Comparison of ENCODE assay signal across 27 cellular contexts in the genomic region with DNA sequence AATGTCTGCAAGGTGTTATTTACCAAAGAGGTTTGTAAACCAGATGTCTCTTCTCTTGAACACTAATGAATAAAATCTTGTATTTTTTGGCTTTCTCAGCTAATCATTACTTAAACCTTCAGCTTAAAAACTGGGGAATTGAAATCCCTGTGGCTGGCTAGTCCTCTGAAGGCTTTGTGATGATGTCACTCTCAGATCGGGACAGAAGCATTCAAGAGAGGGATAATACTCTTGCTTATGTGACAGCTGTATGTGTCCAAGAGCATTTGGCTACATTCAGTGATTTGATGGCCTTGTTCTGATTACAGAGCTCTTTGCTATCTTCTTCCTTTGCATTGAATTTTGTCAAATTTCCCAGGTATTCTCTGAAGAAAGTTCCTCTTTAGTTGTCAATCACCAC.
DNase-seq lines count a peak whose midpoint lies in the region; ATAC-seq, FAIRE-seq and TF ChIP-seq lines count a peak whose summit lies in the region.
"Had no signal": no experiment of that assay in that cellular context is flagged by ENCODE, and none has a peak within 500 bp of the region (broad histone marks: within the 10 kb centered on the region; RNA-seq: fewer than 3 reads in every experiment).

No MANE protein-coding gene starts in this region.

- peak overlapping the region; percentile 13; the same call in 1 of the 2 replicates for H3K18ac ChIP-seq in IMR-90 (ENCODE audit: low read depth, low read length)

- peaks cover 19 to 35% of the 10 kb centered on the region in 2 experiments for H3K79me1 ChIP-seq in IMR-90 (ENCODE audit: low read depth in 1 of 2, low read length in 2 of 2)

- no TSS peak for BruUV-seq in IMR-90 (replicated peaks; lab: Mats Ljungman, UMichigan)

- no peak overlapping the region for H2AFZ ChIP-seq in IMR-90 (replicated peaks; ENCODE audit: low read length, poor library complexity)
- H2AFZ ChIP-seq in fibroblast of lung (ENCODE audit: low read length) = no peak overlapping the region
- H2AFZ ChIP-seq: parathyroid adenoma had no signal

- H3K4ac ChIP-seq in IMR-90 (ENCODE audit: low read depth, low read length) = peak overlapping the region; percentile 30; the same call in 1 of the 2 replicates

- intact Hi-C loops in IMR-90 (cut with micrococcal nuclease) = loop anchor here (5.0 kb wide), 1 partner anchor 231 kb away; no protein-coding TSS in a partner anchor

- H3K4me3 ChIP-seq in IMR-90 (ENCODE audit: insufficient read depth, low read depth, low read length) = no peak overlapping the region
- no peak overlapping the region for H3K4me3 ChIP-seq in fibroblast of lung (replicated peaks in 1 of 4; ENCODE audit: control extremely low read depth in 1 of 4, insufficient read depth in 1 of 4, low read depth in 3 of 4, low read length in 4 of 4)
- no peak overlapping the region for H3K4me3 ChIP-seq in rectal smooth muscle tissue (ENCODE audit: low read length)
- H3K4me3 ChIP-seq: GM12878, HAP-1, vagina had no signal

- CTCF ChIA-PET in IMR-90 (lab: Yijun Ruan, JAX) = interaction anchor here (0.7 to 1.8 kb wide), 2 partner anchors 112 to 115 kb away, joined by 3 to 4 read pairs; no protein-coding TSS in a partner anchor

- H2AK5ac ChIP-seq in IMR-90 (ENCODE audit: low read depth, low read length) = peak overlapping the region; percentile 49; the same call in 1 of the 2 replicates

- H3K27ac ChIP-seq in IMR-90 (ENCODE audit: insufficient read depth, low read length) = no peak overlapping the region
- no peak overlapping the region for H3K27ac ChIP-seq in fibroblast of lung (ENCODE audit: insufficient read depth, low read length)
- peak overlapping the region; percentile 14 for H3K27ac ChIP-seq in rectal smooth muscle tissue (ENCODE audit: low read depth, low read length)
- H3K27ac ChIP-seq: parathyroid adenoma, vagina had no signal

- no peak for FAIRE-seq in GM12891 (lab: Jason Lieb, UNC)
- FAIRE-seq: GM12878, HepG2 had no signal

- H2AK9ac ChIP-seq in IMR-90 (replicated peaks; ENCODE audit: low read depth, low read length, poor library complexity) = no peak overlapping the region

- no peak overlapping the region for H2BK20ac ChIP-seq in IMR-90 (ENCODE audit: low read depth, low read length)

- peak overlapping the region; percentile 24; the same call in 1 of the 2 replicates for H2BK120ac ChIP-seq in IMR-90 (ENCODE audit: low read depth, low read length)

- no peak for TF ChIP-seq RAD21 in IMR-90 (IDR thresholded peaks at IDR 0.05; ENCODE audit: low read length)

- H2BK5ac ChIP-seq in IMR-90 (ENCODE audit: low read depth, low read length, poor library complexity, severe bottlenecking) = peak overlapping the region; percentile 30

- POLR2A ChIA-PET in IMR-90 (lab: Charles Lee; ENCODE audit: unreplicated experiment) = no interaction called here

- H3K27me3 ChIP-seq in IMR-90 (ENCODE audit: control insufficient read depth, insufficient read depth, low read length) (no peaks in the 10 kb centered on the region), fibroblast of lung (ENCODE audit: control insufficient read depth, insufficient read depth, low read length) (no peaks in the 10 kb centered on the region), rectal smooth muscle tissue (ENCODE audit: control insufficient read depth, insufficient read depth, low read length) (no peaks in the 10 kb centered on the region)
- H3K27me3 ChIP-seq: vagina had no signal

- ATAC-seq in IMR-90 (ENCODE audit: low read depth) = no peak
- ATAC-seq: CD8-positive, alpha-beta T cell; GM12878; HepG2; left colon; natural killer cell had no signal

- DNase-seq in D341Med (ENCODE audit: low spot score) (peak; percentile 80), IMR-90 (no peak), fibroblast of lung (ENCODE audit: low read depth in 2 of 2) (no peak), GM12891 (ENCODE audit: insufficient read length, low spot score) (no peak), amygdala (lab: John Stamatoyannopoulos, UW) (no peak)
- no peak for DNase-seq in stimulated activated naive CD4-positive, alpha-beta T cell treated with Interleukin-2 at 50 U/mL for 16 hours (lab: John Stamatoyannopoulos, UW)
- DNase-seq: activated B cell treated with CpG ODN at 0.5 μM for 24 hours; activated CD4-positive, alpha-beta T cell treated with anti-CD3 and anti-CD28 coated beads, Interleukin-2, amount 50 U/mL, for 48 hours; activated effector memory CD4-positive, alpha-beta T cell treated with anti-CD3 and anti-CD28 coated beads, Interleukin-2, amount 50 U/mL, for 16 hours; AML-193; CD8-positive, alpha-beta T cell; cortex of kidney; DND-41; endodermal cell; head of caudate nucleus; left colon; natural killer cell; NCI-H1417; NCI-H2107; NCI-H510A treated with DMSO at 0.1 percent for 48 hours; stimulated activated CD4-positive, alpha-beta T cell treated with anti-CD3 and anti-CD28 coated beads, Interleukin-1b, Interleukin-23, amount 100 ng/mL, for 48 hours had no signal

- 0 out of 2 replicates have a peak overlapping the region, but pooled peaks have one; percentile 17 for H3K14ac ChIP-seq in IMR-90 (replicated peaks; ENCODE audit: low read depth, low read length)

- no CpG with 5 or more reads among the region's 1 CpG for WGBS in IMR-90 (ENCODE audit: extremely low coverage in 2 of 2, insufficient read length in 1 of 2), 2 experiments

- H3K56ac ChIP-seq in IMR-90 (ENCODE audit: extremely low read depth, insufficient read depth, low read length) = no peak overlapping the region

- peaks cover 17% of the 10 kb centered on the region for H3K9me1 ChIP-seq in IMR-90 (ENCODE audit: insufficient read depth, low read length)

- no peak overlapping the region for H2BK15ac ChIP-seq in IMR-90 (ENCODE audit: low read depth, low read length)

- TF ChIP-seq CTCF in IMR-90 (conservative IDR thresholded peaks at IDR 0.05; ENCODE audit: low read depth, low read length) (no peak), fibroblast of lung (conservative IDR thresholded peaks at IDR 0.05 in 1 of 2, IDR thresholded peaks at IDR 0.05 in 1 of 2; ENCODE audit: low read depth in 1 of 2, low read length in 2 of 2) (no peak)

- no peak overlapping the region for H3K9ac ChIP-seq in IMR-90 (ENCODE audit: low read depth, low read length)
- no peak overlapping the region for H3K9ac ChIP-seq in fibroblast of lung (ENCODE audit: insufficient read depth, low read length)
- H3K9ac ChIP-seq in rectal smooth muscle tissue (ENCODE audit: low read length) = no peak overlapping the region
- H3K9ac ChIP-seq: parathyroid adenoma had no signal

- TF ChIP-seq POLR2A in IMR-90 (IDR thresholded peaks at IDR 0.05; ENCODE audit: low read depth, low read length) = no peak
- TF ChIP-seq POLR2A in GM12891 (IDR thresholded peaks at IDR 0.05; ENCODE audit: low read depth, low read length) = no peak

- H4K91ac ChIP-seq in IMR-90 (ENCODE audit: insufficient read depth, low read depth, low read length) = 0 out of 2 replicates have a peak overlapping the region, but pooled peaks have one; percentile 4

- H4K5ac ChIP-seq in IMR-90 (ENCODE audit: low read depth, low read length) = no peak overlapping the region

- H3K4me1 ChIP-seq in IMR-90 (ENCODE audit: control insufficient read depth, insufficient read depth, low read length) = peaks cover 15% of the 10 kb centered on the region; the same call in 1 of the 2 replicates
- H3K4me1 ChIP-seq in fibroblast of lung (ENCODE audit: control insufficient read depth, extremely low read depth, insufficient read depth, low read length) = peaks cover 11% of the 10 kb centered on the region
- H3K4me1 ChIP-seq in rectal smooth muscle tissue (ENCODE audit: control insufficient read depth, insufficient read depth, low read length) = no peaks in the 10 kb centered on the region
- H3K4me1 ChIP-seq: parathyroid adenoma had no signal

- peak overlapping the region; percentile 8; the same call in 1 of the 2 replicates for H3K23ac ChIP-seq in IMR-90 (ENCODE audit: low read depth, low read length)

- H4K20me1 ChIP-seq in IMR-90 (ENCODE audit: insufficient read depth, low read length) = peaks cover 3% of the 10 kb centered on the region; the same call in 1 of the 2 replicates
- H4K20me1 ChIP-seq in fibroblast of lung (ENCODE audit: control insufficient read depth, extremely low read depth, insufficient read depth, low read length) = no peaks in the 10 kb centered on the region

- H3K36me3 ChIP-seq in IMR-90 (ENCODE audit: control insufficient read depth, insufficient read depth, low read length) (no peaks in the 10 kb centered on the region), fibroblast of lung (ENCODE audit: control insufficient read depth, insufficient read depth, low read length) (no peaks in the 10 kb centered on the region), rectal smooth muscle tissue (ENCODE audit: control insufficient read depth, insufficient read depth, low read length) (no peaks in the 10 kb centered on the region)
- H3K36me3 ChIP-seq: HAP-1, vagina had no signal

- H3K9me3 ChIP-seq in IMR-90 (ENCODE audit: control insufficient read depth, insufficient read depth, low read length) = no peaks in the 10 kb centered on the region
- no peaks in the 10 kb centered on the region for H3K9me3 ChIP-seq in fibroblast of lung (ENCODE audit: control insufficient read depth, insufficient read depth, low read depth, low read length)
- H3K9me3 ChIP-seq: HAP-1, vagina had no signal

- in situ Hi-C loops in IMR-90 (cut with MboI; ENCODE audit: low sequenced_read_pairs) = no loop called here

- no peaks in the 10 kb centered on the region for H3K79me2 ChIP-seq in fibroblast of lung (ENCODE audit: control insufficient read depth, insufficient read depth, low read length)
- H3K79me2 ChIP-seq: parathyroid adenoma had no signal

- H4K8ac ChIP-seq in IMR-90 (ENCODE audit: low read depth in 2 of 2, low read length in 2 of 2) = no peak overlapping the region

- H3K4me2 ChIP-seq in IMR-90 (ENCODE audit: low read depth, low read length) (no peak overlapping the region; the same call in 1 of the 2 replicates), fibroblast of lung (ENCODE audit: extremely low read depth, insufficient read depth, low read length) (peak overlapping the region; percentile 32)

- dilution Hi-C loops in IMR-90 (cut with HindIII; ENCODE audit: low sequenced_read_pairs, unreplicated experiment) = no loop called here

TF ChIP-seq in IMR-90, 13 proteins besides CTCF, POLR2A, EP300 and RAD21:
- no peak for TF ChIP-seq CHD1 (IDR thresholded peaks at IDR 0.05; ENCODE audit: low read depth, low read length)
- no peak for TF ChIP-seq NFE2L2 (IDR thresholded peaks at IDR 0.05; ENCODE audit: low read depth, low read length)
- TF ChIP-seq BHLHE40 (IDR thresholded peaks at IDR 0.05; ENCODE audit: low read depth, low read length) = no peak
- TF ChIP-seq CEBPB (IDR thresholded peaks at IDR 0.05; ENCODE audit: low read depth, low read length) = no peak
TF ChIP-seq in IMR-90: peak in this region for 0.

TF ChIP-seq in GM12891, 5 proteins besides CTCF, POLR2A, EP300 and RAD21:
- TF ChIP-seq PAX5 (IDR thresholded peaks at IDR 0.05; ENCODE audit: insufficient read depth, low read length, severe bottlenecking) = no peak
- TF ChIP-seq POU2F2 (IDR thresholded peaks at IDR 0.05; ENCODE audit: low read depth, low read length) = no peak
- no peak for TF ChIP-seq TAF1 (IDR thresholded peaks at IDR 0.05; ENCODE audit: low read depth, low read length)
- TF ChIP-seq POLR2AphosphoS5 (IDR thresholded peaks at IDR 0.05; ENCODE audit: low read depth, low read length) = no peak
- no peak for TF ChIP-seq SPI1 (IDR thresholded peaks at IDR 0.05; ENCODE audit: low read depth, low read length)
